ENCODE assay signal across 10 cellular contexts in the genomic region with DNA sequence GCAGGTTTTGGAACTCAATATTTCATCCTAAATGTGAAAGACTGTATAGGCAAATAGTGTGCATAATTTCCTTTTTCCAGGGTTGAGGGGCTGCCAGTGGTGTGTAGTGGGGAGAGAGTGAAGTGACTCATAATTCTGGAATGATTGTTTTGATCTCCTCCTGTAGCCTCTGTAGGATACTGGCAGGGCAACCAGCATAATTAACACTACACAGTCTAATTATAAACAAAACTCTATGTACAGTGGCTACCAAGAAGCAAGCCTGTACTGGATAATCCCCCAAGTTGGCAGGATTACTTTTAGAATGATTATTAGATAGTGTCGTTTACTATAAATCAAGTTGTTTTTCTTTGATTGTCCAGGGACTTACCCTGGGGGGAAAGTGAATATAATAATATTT. TPM values are rescaled to one million over a fixed set of nuclear protein-coding genes. Genes with fewer than 3 reads are reported as not detected.
DNase-seq lines count a peak whose midpoint lies in the region; ATAC-seq, FAIRE-seq and TF ChIP-seq lines count a peak whose summit lies in the region.
"Had no signal": no experiment of that assay in that cellular context is flagged by ENCODE, and none has a peak within 500 bp of the region (broad histone marks: within the 10 kb centered on the region; RNA-seq: fewer than 3 reads in every experiment).

No MANE protein-coding gene starts in this region.

- H3K9me3 Mint-ChIP-seq in activated naive CD4-positive, alpha-beta T cell treated with anti-CD3 and anti-CD28 coated beads, Interleukin-2, amount 50 U/mL, for 24 hours: no peaks in the 10 kb centered on the region
- no peaks in the 10 kb centered on the region for H3K9me3 Mint-ChIP-seq in activated naive CD4-positive, alpha-beta T cell treated with anti-CD3 and anti-CD28 coated beads for 36 hours
- H3K9me3 Mint-ChIP-seq in immature natural killer cell: no peaks in the 10 kb centered on the region
- H3K9me3 Mint-ChIP-seq: stimulated activated naive CD8-positive, alpha-beta T cell treated with anti-CD3 and anti-CD28 coated beads, Interleukin-15, amount 100 ng/mL, for 72 hours had no signal

- H3K27me3 ChIP-seq in upper lobe of right lung: no peaks in the 10 kb centered on the region

- TF ChIP-seq POLR2A in GM12892 (IDR thresholded peaks at IDR 0.05; ENCODE audit: low read depth, low read length): no peak

- H3K27me3 Mint-ChIP-seq in activated naive CD4-positive, alpha-beta T cell treated with anti-CD3 and anti-CD28 coated beads, Interleukin-2, amount 50 U/mL, for 24 hours: no peaks in the 10 kb centered on the region
- H3K27me3 Mint-ChIP-seq in activated naive CD4-positive, alpha-beta T cell treated with anti-CD3 and anti-CD28 coated beads for 36 hours (ENCODE audit: low read depth): no peaks in the 10 kb centered on the region
- peaks cover 0 to 3% (median 0%) of the 10 kb centered on the region in 3 donors for H3K27me3 Mint-ChIP-seq in immature natural killer cell (ENCODE audit: low read depth in 3 of 3)
- H3K27me3 Mint-ChIP-seq: B cell; stimulated activated naive CD8-positive, alpha-beta T cell treated with anti-CD3 and anti-CD28 coated beads, Interleukin-15, amount 100 ng/mL, for 72 hours had no signal

- no peaks in the 10 kb centered on the region for H3K36me3 ChIP-seq in upper lobe of right lung

- ATAC-seq in upper lobe of right lung: peak; percentile 53
- ATAC-seq in HG03521 (IDR thresholded peaks at IDR 0.05; ENCODE audit: unreplicated experiment): no peak
- ATAC-seq: stimulated activated naive CD8-positive, alpha-beta T cell treated with anti-CD3 and anti-CD28 coated beads, Interleukin-15, amount 100 ng/mL, for 72 hours had no signal

- peaks cover 5% of the 10 kb centered on the region for H3K36me3 Mint-ChIP-seq in activated naive CD4-positive, alpha-beta T cell treated with anti-CD3 and anti-CD28 coated beads, Interleukin-2, amount 50 U/mL, for 24 hours
- peaks cover 8% of the 10 kb centered on the region for H3K36me3 Mint-ChIP-seq in activated naive CD4-positive, alpha-beta T cell treated with anti-CD3 and anti-CD28 coated beads for 36 hours (ENCODE audit: low read depth)
- H3K36me3 Mint-ChIP-seq in immature natural killer cell: no peaks in the 10 kb centered on the region

- H3K4me1 ChIP-seq in upper lobe of right lung: peaks cover 33% of the 10 kb centered on the region

- H3K4me1 Mint-ChIP-seq in activated naive CD4-positive, alpha-beta T cell treated with anti-CD3 and anti-CD28 coated beads, Interleukin-2, amount 50 U/mL, for 24 hours: peaks cover 98% of the 10 kb centered on the region
- H3K4me1 Mint-ChIP-seq in activated naive CD4-positive, alpha-beta T cell treated with anti-CD3 and anti-CD28 coated beads for 36 hours (ENCODE audit: low read depth): peaks cover 81% of the 10 kb centered on the region
- peaks cover 89 to 100% of the 10 kb centered on the region in 2 donors for H3K4me1 Mint-ChIP-seq in immature natural killer cell

- no peak for TF ChIP-seq CTCF in upper lobe of right lung (IDR thresholded peaks at IDR 0.05)

- H3K27ac ChIP-seq in upper lobe of right lung: peak overlapping the region; percentile 19

- DNase-seq in activated naive CD4-positive, alpha-beta T cell treated with anti-CD3 and anti-CD28 coated beads for 36 hours: no peak
- DNase-seq in amniotic epithelial cell (ENCODE audit: low read depth): peak; percentile 49
- DNase-seq in immature natural killer cell: no peak
- DNase-seq in upper lobe of right lung: no peak
- DNase-seq in GM12892 (ENCODE audit: insufficient read length): no peak
- no peak for DNase-seq in stimulated activated CD4-positive, alpha-beta T cell treated with anti-CD3 and anti-CD28 coated beads, Interleukin-2, amount 100 ng/mL, for 24 hours
- DNase-seq: stimulated activated naive CD8-positive, alpha-beta T cell treated with anti-CD3 and anti-CD28 coated beads, Interleukin-15, amount 100 ng/mL, for 72 hours had no signal

- H3K27ac Mint-ChIP-seq in activated naive CD4-positive, alpha-beta T cell treated with anti-CD3 and anti-CD28 coated beads, Interleukin-2, amount 50 U/mL, for 24 hours: peak overlapping the region; percentile 27
- H3K27ac Mint-ChIP-seq in activated naive CD4-positive, alpha-beta T cell treated with anti-CD3 and anti-CD28 coated beads for 36 hours: no peak overlapping the region
- peak overlapping the region in 4 of 6 donors; percentile 7 to 83 (median 40) for H3K27ac Mint-ChIP-seq in immature natural killer cell
- H3K27ac Mint-ChIP-seq: stimulated activated naive CD8-positive, alpha-beta T cell treated with anti-CD3 and anti-CD28 coated beads, Interleukin-15, amount 100 ng/mL, for 72 hours had no signal

- H3K4me3 Mint-ChIP-seq in activated naive CD4-positive, alpha-beta T cell treated with anti-CD3 and anti-CD28 coated beads, Interleukin-2, amount 50 U/mL, for 24 hours: no peak overlapping the region
- no peak overlapping the region for H3K4me3 Mint-ChIP-seq in activated naive CD4-positive, alpha-beta T cell treated with anti-CD3 and anti-CD28 coated beads for 36 hours
- H3K4me3 Mint-ChIP-seq in immature natural killer cell: no peak overlapping the region
- H3K4me3 Mint-ChIP-seq: stimulated activated naive CD8-positive, alpha-beta T cell treated with anti-CD3 and anti-CD28 coated beads, Interleukin-15, amount 100 ng/mL, for 72 hours had no signal

- CTCF ChIA-PET in activated naive CD4-positive, alpha-beta T cell treated with anti-CD3 and anti-CD28 coated beads for 36 hours (lab: Charles Lee): no interaction called here

- no peaks in the 10 kb centered on the region for H3K9me3 ChIP-seq in upper lobe of right lung

- intact Hi-C loops in activated naive CD4-positive, alpha-beta T cell treated with anti-CD3 and anti-CD28 coated beads for 36 hours (cut with micrococcal nuclease): loop anchor here (10.0 kb wide), 1 partner anchor 1143 kb away; the partner anchor contains the start of gene GLRX
- intact Hi-C loops in upper lobe of right lung (cut with DNase I): no loop called here

- H3K4me3 ChIP-seq in upper lobe of right lung: no peak overlapping the region

- FAIRE-seq in GM12892 (lab: Jason Lieb, UNC): no peak

RNA-seq across cellular contexts. Expression of gene LNPEP, which starts 32.2 kb away (rescaled TPM):
- 10 to 100 TPM; 76.1 to 77.7 TPM for total RNA-seq in activated naive CD4-positive, alpha-beta T cell treated with anti-CD3 and anti-CD28 coated beads for 36 hours
- polyA plus RNA-seq in immature natural killer cell: 10 to 100 TPM; 33.2 to 80.4 (median 39.9) TPM
- total RNA-seq in upper lobe of right lung: 50.6 TPM
- 19.7 TPM for polyA plus RNA-seq in GM12892 (2012; ENCODE audit: missing spikeins)
